8 cellular contexts compared by ENCODE assay signal in genomic region chr11:123560001-123560400, GRCh38.
DNase-seq lines count a peak whose midpoint lies in the region; ATAC-seq, FAIRE-seq and TF ChIP-seq lines count a peak whose summit lies in the region.

No MANE protein-coding gene starts in this region.

- 61% methylated on average over 23 of the region's 23 CpGs; no CpG with 5 or more reads in 1 of the 2 experiments for WGBS in H1 (ENCODE audit: extremely low coverage in 1 of 2, insufficient coverage in 1 of 2, insufficient read length in 1 of 2, insufficient replicate concordance in 2 of 2, low coverage in 1 of 2, low lambda C conversion rate in 2 of 2, missing lambda C conversion rate in 1 of 2), 2 experiments
- WGBS in tibial nerve, 2 donors = 4 to 6% methylated on average over 22 to 23 of the region's 23 CpGs

- DNase-seq in CD4-positive, alpha-beta T cell = peak in 3 of 10 experiments; percentile 21 to 72 (median 25)
- peak; percentile 62 for DNase-seq in GM23338 (ENCODE audit: low spot score)
- peak; percentile 64 for DNase-seq in RPMI8226
- DNase-seq in H1 (ENCODE audit: low read depth in 1 of 2, low spot score in 2 of 2) = no peak
- no peak for DNase-seq in mucosa of descending colon
- DNase-seq in tibial nerve (ENCODE audit: low spot score in 2 of 2) = peak in 1 of 2 donors; percentile 16
- no peak for DNase-seq in GM10266 (ENCODE audit: extremely low spot score)
- no peak for DNase-seq in activated effector memory CD4-positive, alpha-beta T cell treated with anti-CD3 and anti-CD28 coated beads, Interleukin-2, amount 50 U/mL, for 16 hours

- H2BK120ac ChIP-seq in H1 (replicated peaks; ENCODE audit: low read depth, low read length) = peak overlapping the region; percentile 38

- H3K23ac ChIP-seq in H1 (ENCODE audit: insufficient read length) = no peak overlapping the region

- H4K8ac ChIP-seq in H1 (ENCODE audit: extremely low read depth, insufficient read depth, low read length) = peak overlapping the region; percentile 64

- H3K9me3 ChIP-seq in CD4-positive, alpha-beta T cell (ENCODE audit: control insufficient read depth, low read length) = no peaks in the 10 kb centered on the region
- H3K9me3 ChIP-seq in H1 (ENCODE audit: insufficient read depth in 2 of 2, low read depth in 1 of 2, low read length in 1 of 2) (no peaks in the 10 kb centered on the region), mucosa of descending colon (no peaks in the 10 kb centered on the region), tibial nerve (no peaks in the 10 kb centered on the region)

- peak overlapping the region; percentile 75 for H3K27ac Mint-ChIP-seq in CD4-positive, alpha-beta T cell
- H3K27ac Mint-ChIP-seq in GM23338 = peak overlapping the region; percentile 80

- H3K4ac ChIP-seq in H1 (replicated peaks; ENCODE audit: insufficient read length, low read depth, low read length) = peak overlapping the region; percentile 96

- H3K79me2 ChIP-seq in GM23338 (replicated peaks; ENCODE audit: insufficient read depth) = peaks cover 9% of the 10 kb centered on the region; the same call in 1 of the 2 replicates
- H3K79me2 ChIP-seq in H1 (ENCODE audit: control insufficient read depth in 1 of 2, insufficient read depth in 2 of 2, low read length in 2 of 2) = peaks cover 3 to 4% of the 10 kb centered on the region in 2 experiments; a peak in 2 of 4 replicates

- H2BK20ac ChIP-seq in H1 (ENCODE audit: low read length) = 0 out of 2 replicates have a peak overlapping the region, but pooled peaks have one; percentile 23

- peaks cover 3% of the 10 kb centered on the region; the same call in 1 of the 2 replicates for H3K79me1 ChIP-seq in H1 (ENCODE audit: low read depth, low read length)

- TF ChIP-seq POLR2A in H1 (IDR thresholded peaks at IDR 0.05; ENCODE audit: control extremely low read depth in 1 of 2, low read depth in 2 of 2, low read length in 2 of 2) (no peak), tibial nerve (IDR thresholded peaks at IDR 0.05) (no peak)

- no peaks in the 10 kb centered on the region for H3K9me2 ChIP-seq in GM23338 (ENCODE audit: insufficient read depth)

- peak overlapping the region; percentile 89 for H3K4me3 Mint-ChIP-seq in CD4-positive, alpha-beta T cell
- peak overlapping the region; percentile 57 for H3K4me3 Mint-ChIP-seq in GM23338

- H3K4me1 ChIP-seq in GM23338 (ENCODE audit: insufficient read depth) (peaks cover 29% of the 10 kb centered on the region), H1 (replicated peaks in 1 of 4; ENCODE audit: control insufficient read depth in 3 of 4, insufficient read depth in 4 of 4, low read length in 3 of 4) (peaks cover 8 to 22% (median 16%) of the 10 kb centered on the region in 4 experiments), mucosa of descending colon (ENCODE audit: low read depth) (peaks cover 5% of the 10 kb centered on the region), tibial nerve (peaks cover 0 to 26% (median 12%) of the 10 kb centered on the region in 4 donors)

- no peak overlapping the region for H3K56ac ChIP-seq in H1 (replicated peaks; ENCODE audit: insufficient read length, low read depth, low read length)

- TF ChIP-seq RAD21 in H1 (IDR thresholded peaks at IDR 0.05 in 1 of 2, conservative IDR thresholded peaks at IDR 0.05 in 1 of 2; ENCODE audit: low read depth in 2 of 2, low read length in 2 of 2) = no peak

- H4K5ac ChIP-seq in H1 (ENCODE audit: insufficient read length, low read depth, low read length) = peak overlapping the region; percentile 34

- H3K36me3 ChIP-seq in GM23338 (ENCODE audit: insufficient read depth) (no peaks in the 10 kb centered on the region), H1 (ENCODE audit: control insufficient read depth in 2 of 4, insufficient read depth in 4 of 4, low read length in 3 of 4) (no peaks in the 10 kb centered on the region), mucosa of descending colon (ENCODE audit: low read depth) (no peaks in the 10 kb centered on the region), tibial nerve (no peaks in the 10 kb centered on the region)

- POLR2A ChIA-PET in CD4-positive, alpha-beta T cell (lab: Charles Lee) = no interaction called here
- POLR2A ChIA-PET in H1 (lab: Charles Lee; ENCODE audit: partially characterized antibody) = interaction anchor here (1.1 to 1.9 kb wide), 2 partner anchors 9 to 11 kb away, joined by 3 to 6 read pairs; no protein-coding TSS in a partner anchor

- no peak for FAIRE-seq in H1 (lab: Jason Lieb, UNC)

- H2BK5ac ChIP-seq in H1 (ENCODE audit: low read depth, low read length) = peak overlapping the region; percentile 57

- H3K9me3 Mint-ChIP-seq in CD4-positive, alpha-beta T cell = no peaks in the 10 kb centered on the region
- no peaks in the 10 kb centered on the region for H3K9me3 Mint-ChIP-seq in GM23338

- no peaks in the 10 kb centered on the region for H3K27me3 ChIP-seq in CD4-positive, alpha-beta T cell (ENCODE audit: control insufficient read depth, insufficient read depth, low read length)
- H3K27me3 ChIP-seq in GM23338 (ENCODE audit: insufficient read depth) (no peaks in the 10 kb centered on the region), H1 (replicated peaks in 1 of 4; ENCODE audit: control insufficient read depth in 3 of 4, extremely low read depth in 1 of 4, insufficient read depth in 3 of 4, low read length in 3 of 4) (no peaks in the 10 kb centered on the region), tibial nerve (no peaks in the 10 kb centered on the region)

- H2BK12ac ChIP-seq in H1 (ENCODE audit: low read depth, low read length) = peak overlapping the region; percentile 63

- CTCF ChIA-PET in CD4-positive, alpha-beta T cell (lab: Charles Lee) = no interaction called here
- CTCF ChIA-PET in H1 (lab: Charles Lee; ENCODE audit: partially characterized antibody) = interaction anchor here (0.6 to 10.1 kb wide), 22 partner anchors 12 to 261 kb away, joined by 3 to 115 read pairs (median 6); no protein-coding TSS in a partner anchor

- no peaks in the 10 kb centered on the region for H3F3A ChIP-seq in GM23338 (replicated peaks; ENCODE audit: low read depth)

- H2AK5ac ChIP-seq in H1 (ENCODE audit: low read depth, low read length) = no peak overlapping the region

- peak overlapping the region in 1 of 4 experiments; percentile 14; a peak in 1 of 7 replicates for H3K9ac ChIP-seq in H1 (replicated peaks in 1 of 4; ENCODE audit: extremely low read depth in 1 of 4, low read depth in 3 of 4, low read length in 3 of 4)

- peak overlapping the region; percentile 92 for H4K91ac ChIP-seq in H1 (replicated peaks; ENCODE audit: insufficient read length, low read length)

- H4K20me1 ChIP-seq in GM23338 (replicated peaks; ENCODE audit: insufficient read depth) = no peaks in the 10 kb centered on the region
- no peaks in the 10 kb centered on the region for H4K20me1 ChIP-seq in H1 (replicated peaks in 1 of 2; ENCODE audit: control insufficient read depth in 1 of 2, insufficient read depth in 2 of 2, low read length in 2 of 2)

- intact Hi-C loops in CD4-positive, alpha-beta T cell (cut with DNase I, micrococcal nuclease) = no loop called here
- intact Hi-C loops in mucosa of descending colon (cut with DNase I, micrococcal nuclease) = no loop called here

- H2AFZ ChIP-seq in GM23338 (peak overlapping the region; percentile 39), H1 (ENCODE audit: low read length) (0 out of 2 replicates have a peak overlapping the region, but pooled peaks have one; percentile 24)

- H3K27ac ChIP-seq in CD4-positive, alpha-beta T cell (ENCODE audit: low read depth, low read length) = no peak overlapping the region
- 0 out of 2 replicates have a peak overlapping the region, but pooled peaks have one; percentile 55 for H3K27ac ChIP-seq in GM23338 (ENCODE audit: low read depth)
- H3K27ac ChIP-seq in H1 (ENCODE audit: low read depth, low read length) = no peak overlapping the region
- H3K27ac ChIP-seq in tibial nerve = peak overlapping the region in 2 of 4 donors; percentile 43 to 65

- TF ChIP-seq EP300 in H1 (IDR thresholded peaks at IDR 0.05; ENCODE audit: borderline replicate concordance in 1 of 2, low read depth in 2 of 2, low read length in 2 of 2) = no peak
- TF ChIP-seq EP300 in tibial nerve (IDR thresholded peaks at IDR 0.05) = no peak

- peaks cover 13% of the 10 kb centered on the region for H3K4me1 Mint-ChIP-seq in CD4-positive, alpha-beta T cell (ENCODE audit: low read depth)
- peaks cover 41% of the 10 kb centered on the region for H3K4me1 Mint-ChIP-seq in GM23338

- no peaks in the 10 kb centered on the region for H3K27me3 Mint-ChIP-seq in CD4-positive, alpha-beta T cell
- H3K27me3 Mint-ChIP-seq in GM23338 (ENCODE audit: insufficient read depth, low read depth, poor library complexity) = peaks cover 9% of the 10 kb centered on the region

- H3K36me3 Mint-ChIP-seq in CD4-positive, alpha-beta T cell (ENCODE audit: low read depth) = no peaks in the 10 kb centered on the region
- no peaks in the 10 kb centered on the region for H3K36me3 Mint-ChIP-seq in GM23338 (ENCODE audit: low read depth)

- TF ChIP-seq CTCF in CD4-positive, alpha-beta T cell (IDR thresholded peaks at IDR 0.05) = no peak
- TF ChIP-seq CTCF in GM23338 (conservative IDR thresholded peaks at IDR 0.05; ENCODE audit: low read depth in 2 of 2) (no peak), H1 (IDR thresholded peaks at IDR 0.05; ENCODE audit: control extremely low read depth in 1 of 3, insufficient read depth in 1 of 3, low read depth in 1 of 3, low read length in 3 of 3) (no peak), mucosa of descending colon (IDR thresholded peaks at IDR 0.05) (no peak), tibial nerve (IDR thresholded peaks at IDR 0.05) (no peak), GM10266 (IDR thresholded peaks at IDR 0.05; ENCODE audit: control insufficient read depth, insufficient read depth, low read depth, missing control alignments) (no peak)

- peak overlapping the region; percentile 18; the same call in 1 of the 2 replicates for H2BK15ac ChIP-seq in H1 (ENCODE audit: low read length)

- H3K4me3 ChIP-seq in GM23338 (peak overlapping the region; percentile 47), H1 (ENCODE audit: extremely low read depth in 1 of 4, insufficient read depth in 2 of 4, low read depth in 3 of 4, low read length in 4 of 4) (peak overlapping the region in 2 of 4 experiments; percentile 9 to 34; a peak in 2 of 8 replicates), mucosa of descending colon (no peak overlapping the region), tibial nerve (peak overlapping the region; percentile 15 to 48 (median 36))

- peak overlapping the region; percentile 77 for H3K4me2 ChIP-seq in GM23338
- peak overlapping the region; percentile 14 to 61 for H3K4me2 ChIP-seq in H1 (ENCODE audit: insufficient read depth in 1 of 2, low read depth in 2 of 2, low read length in 2 of 2)

- H3K14ac ChIP-seq in H1 (ENCODE audit: insufficient read length) = no peak overlapping the region

- peak overlapping the region; percentile 49 for H3K18ac ChIP-seq in H1 (ENCODE audit: extremely low read depth, low read length)

- ATAC-seq in CD4-positive, alpha-beta T cell (ENCODE audit: poor library complexity) = peak; percentile 92
- ATAC-seq in GM23338 (peak; percentile 55), mucosa of descending colon (peak; percentile 67)

- H3K23me2 ChIP-seq in H1 (ENCODE audit: low read depth, low read length) = no peaks in the 10 kb centered on the region; the same call in 1 of the 2 replicates

TF ChIP-seq in GM23338, 12 proteins besides CTCF, POLR2A, EP300 and RAD21:
- no peak for TF ChIP-seq JUNB (IDR thresholded peaks at IDR 0.05; ENCODE audit: unreplicated experiment)

TF ChIP-seq in H1, 55 proteins besides CTCF, POLR2A, EP300 and RAD21 (continues in another document):
- no peak for TF ChIP-seq POLR2AphosphoS5 (IDR thresholded peaks at IDR 0.05; ENCODE audit: low read depth, low read length)

Comparison
In these comparisons a context has a peak if more than half of its experiments do, and no peak if none do; other contexts are left out.
1. DNase-seq: peak in GM23338 (single experiment) and RPMI8226 (single experiment); none in H1 (0 of 2), mucosa of descending colon (0 of 3), GM10266 (single experiment) and activated effector memory CD4-positive, alpha-beta T cell treated with anti-CD3 and anti-CD28 coated beads, Interleukin-2, amount 50 U/mL, for 16 hours (single experiment).
2. Peak in every context shown above with its lines, with median percentiles within 50 percentile points of each other: ATAC-seq.